In genomic region chr4:55546633-55547460, GRCh38 we compare ENCODE assay signal across 1 cellular context.
TF ChIP-seq lines count a peak whose summit lies in the region.

TSS of gene CLOCK (minus strand) at chr4:55546909. CDS start at chr4:55482785, 64,124 bp downstream.

TF ChIP-seq in K562, 482 proteins besides CTCF, POLR2A, EP300 and RAD21 (continued from another document and continues in another):
- TF ChIP-seq, protein P1, sequence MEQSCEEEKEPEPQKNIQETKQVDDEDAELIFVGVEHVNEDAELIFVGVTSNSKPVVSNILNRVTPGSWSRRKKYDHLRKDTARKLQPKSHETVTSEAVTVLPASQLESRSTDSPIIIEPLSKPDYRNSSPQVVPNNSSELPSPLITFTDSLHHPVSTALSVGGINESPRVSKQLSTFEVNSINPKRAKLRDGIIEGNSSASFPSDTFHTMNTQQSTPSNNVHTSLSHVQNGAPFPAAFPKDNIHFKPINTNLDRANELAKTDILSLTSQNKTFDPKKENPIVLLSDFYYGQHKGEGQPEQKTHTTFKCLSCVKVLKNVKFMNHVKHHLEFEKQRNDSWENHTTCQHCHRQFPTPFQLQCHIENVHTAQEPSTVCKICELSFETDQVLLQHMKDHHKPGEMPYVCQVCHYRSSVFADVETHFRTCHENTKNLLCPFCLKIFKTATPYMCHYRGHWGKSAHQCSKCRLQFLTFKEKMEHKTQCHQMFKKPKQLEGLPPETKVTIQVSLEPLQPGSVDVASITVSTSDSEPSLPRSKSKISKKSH (CRISPR knock-in tag; IDR thresholded peaks at IDR 0.05), result no peak
- TF ChIP-seq ZNF239 (CRISPR knock-in tag; IDR thresholded peaks at IDR 0.05), result no peak
- no peak for TF ChIP-seq ZNF551 (CRISPR knock-in tag; IDR thresholded peaks at IDR 0.05)
- no peak for TF ChIP-seq TGIF2 (CRISPR knock-in tag; IDR thresholded peaks at IDR 0.05)
- peak in 1 of 2 experiments; percentile 13; a peak in 1 of 4 replicates for TF ChIP-seq TBL1XR1 (IDR thresholded peaks at IDR 0.05; ENCODE audit: low read length in 2 of 2)
- no peak for TF ChIP-seq HMGN3 (IDR thresholded peaks at IDR 0.05; ENCODE audit: borderline replicate concordance, extremely low read depth, insufficient read length, low read depth, low read length)
- TF ChIP-seq ARNT (IDR thresholded peaks at IDR 0.05), result no peak
- TF ChIP-seq NCOA1 (IDR thresholded peaks at IDR 0.05; ENCODE audit: low read depth), result no peak
- no peak for TF ChIP-seq MTA3 (IDR thresholded peaks at IDR 0.05; ENCODE audit: borderline replicate concordance)
- no peak for TF ChIP-seq ZFP36 (IDR thresholded peaks at IDR 0.05; ENCODE audit: low read depth, low read length, partially characterized antibody)
- no peak for TF ChIP-seq WHSC1 (IDR thresholded peaks at IDR 0.05; ENCODE audit: low read length)
- TF ChIP-seq, protein P2, sequence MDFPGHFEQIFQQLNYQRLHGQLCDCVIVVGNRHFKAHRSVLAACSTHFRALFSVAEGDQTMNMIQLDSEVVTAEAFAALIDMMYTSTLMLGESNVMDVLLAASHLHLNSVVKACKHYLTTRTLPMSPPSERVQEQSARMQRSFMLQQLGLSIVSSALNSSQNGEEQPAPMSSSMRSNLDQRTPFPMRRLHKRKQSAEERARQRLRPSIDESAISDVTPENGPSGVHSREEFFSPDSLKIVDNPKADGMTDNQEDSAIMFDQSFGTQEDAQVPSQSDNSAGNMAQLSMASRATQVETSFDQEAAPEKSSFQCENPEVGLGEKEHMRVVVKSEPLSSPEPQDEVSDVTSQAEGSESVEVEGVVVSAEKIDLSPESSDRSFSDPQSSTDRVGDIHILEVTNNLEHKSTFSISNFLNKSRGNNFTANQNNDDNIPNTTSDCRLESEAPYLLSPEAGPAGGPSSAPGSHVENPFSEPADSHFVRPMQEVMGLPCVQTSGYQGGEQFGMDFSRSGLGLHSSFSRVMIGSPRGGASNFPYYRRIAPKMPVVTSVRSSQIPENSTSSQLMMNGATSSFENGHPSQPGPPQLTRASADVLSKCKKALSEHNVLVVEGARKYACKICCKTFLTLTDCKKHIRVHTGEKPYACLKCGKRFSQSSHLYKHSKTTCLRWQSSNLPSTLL (IDR thresholded peaks at IDR 0.05), result no peak
- no peak for TF ChIP-seq KDM5B (IDR thresholded peaks at IDR 0.05; ENCODE audit: insufficient replicate concordance, low read depth, low read length)
- TF ChIP-seq ZNF23 (CRISPR knock-in tag; IDR thresholded peaks at IDR 0.05), result no peak
- TF ChIP-seq, protein P3, sequence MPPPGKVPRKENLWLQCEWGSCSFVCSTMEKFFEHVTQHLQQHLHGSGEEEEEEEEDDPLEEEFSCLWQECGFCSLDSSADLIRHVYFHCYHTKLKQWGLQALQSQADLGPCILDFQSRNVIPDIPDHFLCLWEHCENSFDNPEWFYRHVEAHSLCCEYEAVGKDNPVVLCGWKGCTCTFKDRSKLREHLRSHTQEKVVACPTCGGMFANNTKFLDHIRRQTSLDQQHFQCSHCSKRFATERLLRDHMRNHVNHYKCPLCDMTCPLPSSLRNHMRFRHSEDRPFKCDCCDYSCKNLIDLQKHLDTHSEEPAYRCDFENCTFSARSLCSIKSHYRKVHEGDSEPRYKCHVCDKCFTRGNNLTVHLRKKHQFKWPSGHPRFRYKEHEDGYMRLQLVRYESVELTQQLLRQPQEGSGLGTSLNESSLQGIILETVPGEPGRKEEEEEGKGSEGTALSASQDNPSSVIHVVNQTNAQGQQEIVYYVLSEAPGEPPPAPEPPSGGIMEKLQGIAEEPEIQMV (tag; conservative IDR thresholded peaks at IDR 0.05; ENCODE audit: low read depth), result no peak
- no peak for TF ChIP-seq CHD2 (IDR thresholded peaks at IDR 0.05; ENCODE audit: low read depth, low read length)
- TF ChIP-seq SNRNP70 (optimal IDR thresholded peaks at IDR 0.05; ENCODE audit: low read depth, low read length), result no peak
- peak; percentile 68 for TF ChIP-seq SMAD1 (IDR thresholded peaks at IDR 0.05; ENCODE audit: low read depth, low read length, partially characterized antibody)
- TF ChIP-seq, protein P4, sequence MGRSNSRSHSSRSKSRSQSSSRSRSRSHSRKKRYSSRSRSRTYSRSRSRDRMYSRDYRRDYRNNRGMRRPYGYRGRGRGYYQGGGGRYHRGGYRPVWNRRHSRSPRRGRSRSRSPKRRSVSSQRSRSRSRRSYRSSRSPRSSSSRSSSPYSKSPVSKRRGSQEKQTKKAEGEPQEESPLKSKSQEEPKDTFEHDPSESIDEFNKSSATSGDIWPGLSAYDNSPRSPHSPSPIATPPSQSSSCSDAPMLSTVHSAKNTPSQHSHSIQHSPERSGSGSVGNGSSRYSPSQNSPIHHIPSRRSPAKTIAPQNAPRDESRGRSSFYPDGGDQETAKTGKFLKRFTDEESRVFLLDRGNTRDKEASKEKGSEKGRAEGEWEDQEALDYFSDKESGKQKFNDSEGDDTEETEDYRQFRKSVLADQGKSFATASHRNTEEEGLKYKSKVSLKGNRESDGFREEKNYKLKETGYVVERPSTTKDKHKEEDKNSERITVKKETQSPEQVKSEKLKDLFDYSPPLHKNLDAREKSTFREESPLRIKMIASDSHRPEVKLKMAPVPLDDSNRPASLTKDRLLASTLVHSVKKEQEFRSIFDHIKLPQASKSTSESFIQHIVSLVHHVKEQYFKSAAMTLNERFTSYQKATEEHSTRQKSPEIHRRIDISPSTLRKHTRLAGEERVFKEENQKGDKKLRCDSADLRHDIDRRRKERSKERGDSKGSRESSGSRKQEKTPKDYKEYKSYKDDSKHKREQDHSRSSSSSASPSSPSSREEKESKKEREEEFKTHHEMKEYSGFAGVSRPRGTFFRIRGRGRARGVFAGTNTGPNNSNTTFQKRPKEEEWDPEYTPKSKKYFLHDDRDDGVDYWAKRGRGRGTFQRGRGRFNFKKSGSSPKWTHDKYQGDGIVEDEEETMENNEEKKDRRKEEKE (IDR thresholded peaks at IDR 0.05; ENCODE audit: borderline replicate concordance in 1 of 2, control insufficient read depth in 1 of 2, low read depth in 2 of 2, low read length in 1 of 2), result no peak
- TF ChIP-seq EP400 (IDR thresholded peaks at IDR 0.05), result peak; percentile 48; the same call in 1 of the 2 replicates
- TF ChIP-seq, protein P5, sequence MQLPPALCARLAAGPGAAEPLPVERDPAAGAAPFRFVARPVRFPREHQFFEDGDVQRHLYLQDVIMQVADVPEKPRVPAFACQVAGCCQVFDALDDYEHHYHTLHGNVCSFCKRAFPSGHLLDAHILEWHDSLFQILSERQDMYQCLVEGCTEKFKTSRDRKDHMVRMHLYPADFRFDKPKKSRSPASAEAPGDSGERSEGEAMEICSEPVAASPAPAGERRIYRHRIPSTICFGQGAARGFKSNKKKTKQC (CRISPR knock-in tag; IDR thresholded peaks at IDR 0.05), result peak; percentile 67; the same call in 1 of the 2 replicates
- no peak for TF ChIP-seq SAFB2 (IDR thresholded peaks at IDR 0.05; ENCODE audit: borderline replicate concordance, low read depth, low read length, severe bottlenecking)
- TF ChIP-seq ZNF224 (CRISPR knock-in tag; IDR thresholded peaks at IDR 0.05), result no peak
- TF ChIP-seq, protein P6, sequence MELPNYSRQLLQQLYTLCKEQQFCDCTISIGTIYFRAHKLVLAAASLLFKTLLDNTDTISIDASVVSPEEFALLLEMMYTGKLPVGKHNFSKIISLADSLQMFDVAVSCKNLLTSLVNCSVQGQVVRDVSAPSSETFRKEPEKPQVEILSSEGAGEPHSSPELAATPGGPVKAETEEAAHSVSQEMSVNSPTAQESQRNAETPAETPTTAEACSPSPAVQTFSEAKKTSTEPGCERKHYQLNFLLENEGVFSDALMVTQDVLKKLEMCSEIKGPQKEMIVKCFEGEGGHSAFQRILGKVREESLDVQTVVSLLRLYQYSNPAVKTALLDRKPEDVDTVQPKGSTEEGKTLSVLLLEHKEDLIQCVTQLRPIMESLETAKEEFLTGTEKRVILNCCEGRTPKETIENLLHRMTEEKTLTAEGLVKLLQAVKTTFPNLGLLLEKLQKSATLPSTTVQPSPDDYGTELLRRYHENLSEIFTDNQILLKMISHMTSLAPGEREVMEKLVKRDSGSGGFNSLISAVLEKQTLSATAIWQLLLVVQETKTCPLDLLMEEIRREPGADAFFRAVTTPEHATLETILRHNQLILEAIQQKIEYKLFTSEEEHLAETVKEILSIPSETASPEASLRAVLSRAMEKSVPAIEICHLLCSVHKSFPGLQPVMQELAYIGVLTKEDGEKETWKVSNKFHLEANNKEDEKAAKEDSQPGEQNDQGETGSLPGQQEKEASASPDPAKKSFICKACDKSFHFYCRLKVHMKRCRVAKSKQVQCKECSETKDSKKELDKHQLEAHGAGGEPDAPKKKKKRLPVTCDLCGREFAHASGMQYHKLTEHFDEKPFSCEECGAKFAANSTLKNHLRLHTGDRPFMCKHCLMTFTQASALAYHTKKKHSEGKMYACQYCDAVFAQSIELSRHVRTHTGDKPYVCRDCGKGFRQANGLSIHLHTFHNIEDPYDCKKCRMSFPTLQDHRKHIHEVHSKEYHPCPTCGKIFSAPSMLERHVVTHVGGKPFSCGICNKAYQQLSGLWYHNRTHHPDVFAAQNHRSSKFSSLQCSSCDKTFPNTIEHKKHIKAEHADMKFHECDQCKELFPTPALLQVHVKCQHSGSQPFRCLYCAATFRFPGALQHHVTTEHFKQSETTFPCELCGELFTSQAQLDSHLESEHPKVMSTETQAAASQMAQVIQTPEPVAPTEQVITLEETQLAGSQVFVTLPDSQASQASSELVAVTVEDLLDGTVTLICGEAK (IDR thresholded peaks at IDR 0.05), result no peak
- TF ChIP-seq, protein P6 (CRISPR knock-in tag; IDR thresholded peaks at IDR 0.05), result no peak
- TF ChIP-seq ZBTB7A (IDR thresholded peaks at IDR 0.05; ENCODE audit: borderline replicate concordance, control insufficient read depth, low read depth, low read length), result no peak; the same call in 1 of the 2 replicates
- TF ChIP-seq ZNF41 (CRISPR knock-in tag; conservative IDR thresholded peaks at IDR 0.05), result no peak
- no peak for TF ChIP-seq TAF7 (tag; IDR thresholded peaks at IDR 0.05)
- no peak for TF ChIP-seq ID3 (CRISPR knock-in tag; IDR thresholded peaks at IDR 0.05)
- no peak for TF ChIP-seq ID3 (tag; IDR thresholded peaks at IDR 0.05)
- TF ChIP-seq, protein P7, sequence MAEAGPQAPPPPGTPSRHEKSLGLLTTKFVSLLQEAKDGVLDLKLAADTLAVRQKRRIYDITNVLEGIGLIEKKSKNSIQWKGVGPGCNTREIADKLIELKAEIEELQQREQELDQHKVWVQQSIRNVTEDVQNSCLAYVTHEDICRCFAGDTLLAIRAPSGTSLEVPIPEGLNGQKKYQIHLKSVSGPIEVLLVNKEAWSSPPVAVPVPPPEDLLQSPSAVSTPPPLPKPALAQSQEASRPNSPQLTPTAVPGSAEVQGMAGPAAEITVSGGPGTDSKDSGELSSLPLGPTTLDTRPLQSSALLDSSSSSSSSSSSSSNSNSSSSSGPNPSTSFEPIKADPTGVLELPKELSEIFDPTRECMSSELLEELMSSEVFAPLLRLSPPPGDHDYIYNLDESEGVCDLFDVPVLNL (CRISPR knock-in tag; IDR thresholded peaks at IDR 0.05; ENCODE audit: low read depth), result no peak
- TF ChIP-seq, protein P8, sequence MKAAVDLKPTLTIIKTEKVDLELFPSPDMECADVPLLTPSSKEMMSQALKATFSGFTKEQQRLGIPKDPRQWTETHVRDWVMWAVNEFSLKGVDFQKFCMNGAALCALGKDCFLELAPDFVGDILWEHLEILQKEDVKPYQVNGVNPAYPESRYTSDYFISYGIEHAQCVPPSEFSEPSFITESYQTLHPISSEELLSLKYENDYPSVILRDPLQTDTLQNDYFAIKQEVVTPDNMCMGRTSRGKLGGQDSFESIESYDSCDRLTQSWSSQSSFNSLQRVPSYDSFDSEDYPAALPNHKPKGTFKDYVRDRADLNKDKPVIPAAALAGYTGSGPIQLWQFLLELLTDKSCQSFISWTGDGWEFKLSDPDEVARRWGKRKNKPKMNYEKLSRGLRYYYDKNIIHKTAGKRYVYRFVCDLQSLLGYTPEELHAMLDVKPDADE (conservative IDR thresholded peaks at IDR 0.05; ENCODE audit: control insufficient read depth, low read depth, low read length), result no peak
- TF ChIP-seq, protein P9, sequence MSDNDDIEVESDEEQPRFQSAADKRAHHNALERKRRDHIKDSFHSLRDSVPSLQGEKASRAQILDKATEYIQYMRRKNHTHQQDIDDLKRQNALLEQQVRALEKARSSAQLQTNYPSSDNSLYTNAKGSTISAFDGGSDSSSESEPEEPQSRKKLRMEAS (CRISPR knock-in tag; IDR thresholded peaks at IDR 0.05), result peak; percentile 69
- TF ChIP-seq ZNF165 (CRISPR knock-in tag; IDR thresholded peaks at IDR 0.05; ENCODE audit: borderline replicate concordance), result no peak
- TF ChIP-seq ZNF79 (CRISPR knock-in tag; IDR thresholded peaks at IDR 0.05; ENCODE audit: low read depth), result no peak
- TF ChIP-seq TCF3 (CRISPR knock-in tag; IDR thresholded peaks at IDR 0.05), result peak; percentile 18; the same call in 1 of the 2 replicates
